Comparison of ENCODE assay signal across 10 cellular contexts in genomic region chr6:72739368-72739779, GRCh38.
A peak's percentile ranks its signal among the peaks of the same experiment; 100 is the strongest.
DNase-seq lines count a peak whose midpoint lies in the region; ATAC-seq and TF ChIP-seq lines count a peak whose summit lies in the region.
"Had no signal": no experiment of that assay in that cellular context is flagged by ENCODE, and none has a peak within 500 bp of the region (broad histone marks: within the 10 kb centered on the region; RNA-seq: fewer than 3 reads in every experiment).

No MANE protein-coding gene starts in this region.

- peak; percentile 43 for ATAC-seq in GM18508 (IDR thresholded peaks at IDR 0.05; ENCODE audit: insufficient read depth, unreplicated experiment)
- peak; percentile 64 for ATAC-seq in GM21515 (IDR thresholded peaks at IDR 0.05; ENCODE audit: unreplicated experiment)
- ATAC-seq in HG03280 (IDR thresholded peaks at IDR 0.05; ENCODE audit: unreplicated experiment): peak; percentile 49

- intact Hi-C loops in thyroid gland (cut with DNase I): no loop called here

- peaks cover 8% of the 10 kb centered on the region for H3K9me3 Mint-ChIP-seq in activated naive CD8-positive, alpha-beta T cell treated with anti-CD3 and anti-CD28 coated beads for 36 hours

- H3K4me3 Mint-ChIP-seq in activated naive CD8-positive, alpha-beta T cell treated with anti-CD3 and anti-CD28 coated beads for 36 hours: no peak overlapping the region

- H3K36me3 ChIP-seq in thyroid gland: no peaks in the 10 kb centered on the region

- no peaks in the 10 kb centered on the region for H3K9me3 ChIP-seq in thyroid gland

- peak overlapping the region; percentile 66 for H3K27ac Mint-ChIP-seq in activated naive CD8-positive, alpha-beta T cell treated with anti-CD3 and anti-CD28 coated beads for 36 hours

- peaks cover 41% of the 10 kb centered on the region for H3K4me1 Mint-ChIP-seq in activated naive CD8-positive, alpha-beta T cell treated with anti-CD3 and anti-CD28 coated beads for 36 hours

- H3K36me3 Mint-ChIP-seq in activated naive CD8-positive, alpha-beta T cell treated with anti-CD3 and anti-CD28 coated beads for 36 hours: peaks cover 37% of the 10 kb centered on the region

- no peak overlapping the region for H3K27ac ChIP-seq in thyroid gland

- TF ChIP-seq CTCF in thyroid gland (IDR thresholded peaks at IDR 0.05): no peak

- H3K4me1 ChIP-seq in thyroid gland: no peaks in the 10 kb centered on the region

- H3K27me3 Mint-ChIP-seq in activated naive CD8-positive, alpha-beta T cell treated with anti-CD3 and anti-CD28 coated beads for 36 hours: no peaks in the 10 kb centered on the region

- 76 to 86% methylated on average over 3 of the region's 3 CpGs for WGBS in thyroid gland, 2 donors

- no peak for TF ChIP-seq POLR2A in thyroid gland (IDR thresholded peaks at IDR 0.05)

- no peak overlapping the region for H3K4me3 ChIP-seq in thyroid gland (replicated peaks in 1 of 3)

- DNase-seq in activated naive CD8-positive, alpha-beta T cell treated with anti-CD3 and anti-CD28 coated beads for 36 hours: no peak
- DNase-seq in islet precursor cell (no peak), C1 segment of cervical spinal cord (lab: John Stamatoyannopoulos, UW) (no peak), thyroid gland (no peak), amniotic stem cell (lab: John Stamatoyannopoulos, UW) (no peak)
- DNase-seq: activated T-cell treated with anti-CD3 and anti-CD28 coated beads for 4 hours; stimulated activated naive CD4-positive, alpha-beta T cell treated with Interleukin-2 at 50 U/mL for 16 hours had no signal

- H3K27me3 ChIP-seq in thyroid gland: no peaks in the 10 kb centered on the region
